8 cellular contexts compared by ENCODE assay signal in genomic region chr1:116911166-116911553, GRCh38. TPM values are rescaled to one million over a fixed set of nuclear protein-coding genes. Genes with fewer than 3 reads are reported as not detected.
DNase-seq lines count a peak whose midpoint lies in the region; ATAC-seq and TF ChIP-seq lines count a peak whose summit lies in the region.

No MANE protein-coding gene starts in this region.

- no peak for TF ChIP-seq CTCF in VCaP (conservative IDR thresholded peaks at IDR 0.05)

- ATAC-seq in HG03520 (IDR thresholded peaks at IDR 0.05; ENCODE audit: unreplicated experiment), result no peak

- peaks cover 20% of the 10 kb centered on the region for H3K4me1 ChIP-seq in skeletal muscle satellite cell (ENCODE audit: control insufficient read depth, insufficient read depth, low read length)

- H3K9ac ChIP-seq in skeletal muscle satellite cell (ENCODE audit: low read depth, low read length), result peak overlapping the region; percentile 76

- H3K4me3 ChIP-seq in iPS-11a (ENCODE audit: low read depth, low read length) (peak overlapping the region; percentile 60), skeletal muscle satellite cell (ENCODE audit: low read length) (peak overlapping the region; percentile 79)

- H3K36me3 ChIP-seq in skeletal muscle satellite cell (ENCODE audit: insufficient read depth, low read length), result no peaks in the 10 kb centered on the region

- peak in 2 of 3 experiments; percentile 35 to 58 for DNase-seq in NCI-H1417 (lab: John Stamatoyannopoulos, UW)
- DNase-seq in NCI-H1417 treated with DMSO at 0.1 percent for 48 hours (lab: John Stamatoyannopoulos, UW), result no peak
- no peak for DNase-seq in SIG-M5 treated with dmso at 0.1 percent for 504 hours (lab: John Stamatoyannopoulos, UW; ENCODE audit: unreplicated experiment)
- no peak for DNase-seq in GF-D8 (lab: John Stamatoyannopoulos, UW)

- peaks cover 13% of the 10 kb centered on the region for H3K27me3 ChIP-seq in skeletal muscle satellite cell (ENCODE audit: control insufficient read depth, insufficient read depth, low read length)

- peak overlapping the region; percentile 91 for H3K4me2 ChIP-seq in skeletal muscle satellite cell (ENCODE audit: low read length)

- H3K27ac ChIP-seq in VCaP, result peak overlapping the region; percentile 81

- H3K9me3 ChIP-seq in skeletal muscle satellite cell (replicated peaks; ENCODE audit: low read length), result no peaks in the 10 kb centered on the region

RNA-seq across cellular contexts. Expression of gene PTGFRN, which starts 1.4 kb away (rescaled TPM):
- total RNA-seq in skeletal muscle satellite cell (2012; rRNA removed), result 26.9 and 32.4 TPM in 2 replicates

Comparison
In these comparisons a context has a peak if more than half of its experiments do, and no peak if none do; other contexts are left out.
1. DNase-seq: peak in NCI-H1417 (2 of 3); none in NCI-H1417 treated with DMSO at 0.1 percent for 48 hours (single experiment), SIG-M5 treated with dmso at 0.1 percent for 504 hours (single experiment) and GF-D8 (single experiment).